In the genomic region with DNA sequence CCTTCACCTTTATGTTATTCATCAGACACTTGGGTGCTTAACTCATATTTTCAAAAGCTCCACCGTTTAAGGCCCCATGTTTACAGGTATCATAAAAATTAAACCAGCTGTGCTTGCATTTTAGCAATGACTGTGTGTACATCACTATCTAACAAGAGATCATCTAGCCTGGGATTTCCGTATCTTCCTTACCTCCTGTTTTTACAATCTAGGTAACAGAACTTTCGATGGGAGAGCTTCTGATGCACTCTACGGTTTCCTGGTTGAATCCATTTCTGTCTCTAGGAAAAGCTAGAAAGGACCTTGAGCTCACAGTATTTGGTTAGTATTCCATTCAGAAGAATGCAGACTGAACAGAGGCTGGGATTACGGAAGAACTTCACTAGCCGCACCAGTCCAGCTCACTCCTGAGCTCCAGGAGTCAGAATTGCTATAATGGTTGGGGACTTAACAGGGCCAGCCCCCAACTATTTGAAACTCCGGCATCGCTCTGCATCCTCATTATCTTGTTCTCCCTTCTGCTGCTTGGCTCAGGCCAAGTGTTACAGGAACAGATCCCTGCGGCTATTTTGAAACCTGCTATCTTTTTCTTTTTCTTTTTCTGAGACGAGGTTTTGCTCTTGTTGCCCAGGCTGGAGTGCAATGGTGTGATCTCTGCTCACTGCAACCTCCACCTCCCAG, we compare ENCODE assay signal across 1 cellular context.
TF ChIP-seq lines count a peak whose summit lies in the region.

No MANE protein-coding gene starts in this region.

TF ChIP-seq in WTC11, 78 proteins besides CTCF, POLR2A, EP300 and RAD21 (continued from another document):
- TF ChIP-seq, protein P1, sequence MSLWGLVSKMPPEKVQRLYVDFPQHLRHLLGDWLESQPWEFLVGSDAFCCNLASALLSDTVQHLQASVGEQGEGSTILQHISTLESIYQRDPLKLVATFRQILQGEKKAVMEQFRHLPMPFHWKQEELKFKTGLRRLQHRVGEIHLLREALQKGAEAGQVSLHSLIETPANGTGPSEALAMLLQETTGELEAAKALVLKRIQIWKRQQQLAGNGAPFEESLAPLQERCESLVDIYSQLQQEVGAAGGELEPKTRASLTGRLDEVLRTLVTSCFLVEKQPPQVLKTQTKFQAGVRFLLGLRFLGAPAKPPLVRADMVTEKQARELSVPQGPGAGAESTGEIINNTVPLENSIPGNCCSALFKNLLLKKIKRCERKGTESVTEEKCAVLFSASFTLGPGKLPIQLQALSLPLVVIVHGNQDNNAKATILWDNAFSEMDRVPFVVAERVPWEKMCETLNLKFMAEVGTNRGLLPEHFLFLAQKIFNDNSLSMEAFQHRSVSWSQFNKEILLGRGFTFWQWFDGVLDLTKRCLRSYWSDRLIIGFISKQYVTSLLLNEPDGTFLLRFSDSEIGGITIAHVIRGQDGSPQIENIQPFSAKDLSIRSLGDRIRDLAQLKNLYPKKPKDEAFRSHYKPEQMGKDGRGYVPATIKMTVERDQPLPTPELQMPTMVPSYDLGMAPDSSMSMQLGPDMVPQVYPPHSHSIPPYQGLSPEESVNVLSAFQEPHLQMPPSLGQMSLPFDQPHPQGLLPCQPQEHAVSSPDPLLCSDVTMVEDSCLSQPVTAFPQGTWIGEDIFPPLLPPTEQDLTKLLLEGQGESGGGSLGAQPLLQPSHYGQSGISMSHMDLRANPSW (CRISPR knock-in tag; conservative IDR thresholded peaks at IDR 0.05; ENCODE audit: low read depth): no peak
- TF ChIP-seq NR2C2 (CRISPR knock-in tag; IDR thresholded peaks at IDR 0.05) (no peak), RORB (CRISPR knock-in tag; IDR thresholded peaks at IDR 0.05) (no peak), MYBL2 (CRISPR knock-in tag; IDR thresholded peaks at IDR 0.05) (no peak), JUN (CRISPR knock-in tag; IDR thresholded peaks at IDR 0.05) (no peak), NR1H2 (CRISPR knock-in tag; IDR thresholded peaks at IDR 0.05) (no peak), SMAD3 (CRISPR knock-in tag; IDR thresholded peaks at IDR 0.05; ENCODE audit: borderline replicate concordance) (no peak), ESRRA (CRISPR knock-in tag; IDR thresholded peaks at IDR 0.05; ENCODE audit: borderline replicate concordance) (no peak), CBFB (CRISPR knock-in tag; IDR thresholded peaks at IDR 0.05; ENCODE audit: low read depth) (no peak)
- TF ChIP-seq, protein P2, sequence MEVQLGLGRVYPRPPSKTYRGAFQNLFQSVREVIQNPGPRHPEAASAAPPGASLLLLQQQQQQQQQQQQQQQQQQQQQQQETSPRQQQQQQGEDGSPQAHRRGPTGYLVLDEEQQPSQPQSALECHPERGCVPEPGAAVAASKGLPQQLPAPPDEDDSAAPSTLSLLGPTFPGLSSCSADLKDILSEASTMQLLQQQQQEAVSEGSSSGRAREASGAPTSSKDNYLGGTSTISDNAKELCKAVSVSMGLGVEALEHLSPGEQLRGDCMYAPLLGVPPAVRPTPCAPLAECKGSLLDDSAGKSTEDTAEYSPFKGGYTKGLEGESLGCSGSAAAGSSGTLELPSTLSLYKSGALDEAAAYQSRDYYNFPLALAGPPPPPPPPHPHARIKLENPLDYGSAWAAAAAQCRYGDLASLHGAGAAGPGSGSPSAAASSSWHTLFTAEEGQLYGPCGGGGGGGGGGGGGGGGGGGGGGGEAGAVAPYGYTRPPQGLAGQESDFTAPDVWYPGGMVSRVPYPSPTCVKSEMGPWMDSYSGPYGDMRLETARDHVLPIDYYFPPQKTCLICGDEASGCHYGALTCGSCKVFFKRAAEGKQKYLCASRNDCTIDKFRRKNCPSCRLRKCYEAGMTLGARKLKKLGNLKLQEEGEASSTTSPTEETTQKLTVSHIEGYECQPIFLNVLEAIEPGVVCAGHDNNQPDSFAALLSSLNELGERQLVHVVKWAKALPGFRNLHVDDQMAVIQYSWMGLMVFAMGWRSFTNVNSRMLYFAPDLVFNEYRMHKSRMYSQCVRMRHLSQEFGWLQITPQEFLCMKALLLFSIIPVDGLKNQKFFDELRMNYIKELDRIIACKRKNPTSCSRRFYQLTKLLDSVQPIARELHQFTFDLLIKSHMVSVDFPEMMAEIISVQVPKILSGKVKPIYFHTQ (CRISPR knock-in tag; IDR thresholded peaks at IDR 0.05): no peak
- TF ChIP-seq, protein P3, sequence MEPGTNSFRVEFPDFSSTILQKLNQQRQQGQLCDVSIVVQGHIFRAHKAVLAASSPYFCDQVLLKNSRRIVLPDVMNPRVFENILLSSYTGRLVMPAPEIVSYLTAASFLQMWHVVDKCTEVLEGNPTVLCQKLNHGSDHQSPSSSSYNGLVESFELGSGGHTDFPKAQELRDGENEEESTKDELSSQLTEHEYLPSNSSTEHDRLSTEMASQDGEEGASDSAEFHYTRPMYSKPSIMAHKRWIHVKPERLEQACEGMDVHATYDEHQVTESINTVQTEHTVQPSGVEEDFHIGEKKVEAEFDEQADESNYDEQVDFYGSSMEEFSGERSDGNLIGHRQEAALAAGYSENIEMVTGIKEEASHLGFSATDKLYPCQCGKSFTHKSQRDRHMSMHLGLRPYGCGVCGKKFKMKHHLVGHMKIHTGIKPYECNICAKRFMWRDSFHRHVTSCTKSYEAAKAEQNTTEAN (CRISPR knock-in tag; IDR thresholded peaks at IDR 0.05): no peak
